In the genomic region with DNA sequence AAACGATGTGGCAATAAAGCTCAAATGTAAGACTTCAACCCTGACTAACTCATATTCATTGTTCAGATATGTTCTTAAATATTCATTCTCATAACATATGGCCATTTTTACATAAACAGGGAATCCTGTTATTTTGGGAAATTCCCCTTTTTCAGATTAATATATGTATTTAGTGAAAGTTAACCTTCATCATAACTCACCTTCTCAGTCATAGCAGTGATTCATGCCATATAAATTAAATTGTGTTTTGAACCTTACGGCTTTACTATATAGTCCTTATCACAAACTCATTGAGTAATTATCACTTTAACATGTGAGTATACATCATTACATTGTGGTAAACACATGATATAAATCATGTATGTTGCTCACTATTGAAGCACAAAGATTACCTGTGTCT, we compare ENCODE assay signal across 7 cellular contexts.
"Had no signal": no experiment of that assay in that cellular context is flagged by ENCODE, and none has a peak within 500 bp of the region (broad histone marks: within the 10 kb centered on the region; RNA-seq: fewer than 3 reads in every experiment).

No MANE protein-coding gene starts in this region.

- DNase-seq: H9, HCEC 1CT had no signal

- H3K4me3 ChIP-seq: GM23338 had no signal

- H3K27ac Mint-ChIP-seq: H9, IgD-negative memory B cell had no signal

- H3K4me2 ChIP-seq: GM23338 had no signal

- H3K9me3 Mint-ChIP-seq: GM23338, H9 had no signal

- H3K36me3 Mint-ChIP-seq: IgD-negative memory B cell had no signal

- FAIRE-seq: H1, H54, HTR-8/SVneo had no signal

- H3K27me3 Mint-ChIP-seq: IgD-negative memory B cell had no signal

- H3K4me1 Mint-ChIP-seq: IgD-negative memory B cell had no signal

- ATAC-seq: GM23338 had no signal

- H3K4me3 Mint-ChIP-seq: GM23338, H9, IgD-negative memory B cell had no signal

- H2AFZ ChIP-seq: GM23338 had no signal
